17 cellular contexts compared by ENCODE assay signal in the genomic region with DNA sequence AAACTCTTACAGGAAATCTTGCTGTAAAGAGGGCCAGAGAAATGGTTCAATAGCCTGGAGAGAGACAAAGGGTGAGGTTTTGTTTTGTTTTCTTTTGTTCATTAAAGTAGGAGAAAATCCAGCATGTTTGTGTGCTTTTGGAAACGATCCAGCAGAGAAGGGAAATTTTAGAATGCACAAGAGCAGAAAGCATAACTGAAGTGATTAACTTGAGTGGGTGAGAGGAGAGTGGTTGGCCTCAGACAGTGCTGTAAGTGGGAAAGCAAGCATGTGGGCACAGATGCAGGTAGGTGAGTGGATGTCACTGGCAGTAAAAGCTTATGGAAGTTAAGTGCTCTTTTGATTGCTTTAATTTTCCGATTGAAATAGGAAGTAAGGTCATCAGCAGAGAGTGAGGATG. TPM values are rescaled to one million over a fixed set of nuclear protein-coding genes. Genes with fewer than 3 reads are reported as not detected.
DNase-seq lines count a peak whose midpoint lies in the region; ATAC-seq, FAIRE-seq and TF ChIP-seq lines count a peak whose summit lies in the region.
"Had no signal": no experiment of that assay in that cellular context is flagged by ENCODE, and none has a peak within 500 bp of the region (broad histone marks: within the 10 kb centered on the region; RNA-seq: fewer than 3 reads in every experiment).

No MANE protein-coding gene starts in this region.

- CTCF ChIA-PET in naive thymus-derived CD4-positive, alpha-beta T cell (lab: Charles Lee), result no interaction called here
- CTCF ChIA-PET in SK-N-SH (lab: Yijun Ruan, JAX), result interaction anchor here (2.0 kb wide), 1 partner anchor 50 kb away, joined by 9 read pairs; a partner anchor contains a TSS

- H3K4me1 ChIP-seq in astrocyte (ENCODE audit: insufficient read depth, low read length) (no peaks in the 10 kb centered on the region), left lung (peaks cover 0 to 5% of the 10 kb centered on the region in 2 donors), spleen (no peaks in the 10 kb centered on the region), SK-N-SH (ENCODE audit: control insufficient read depth in 1 of 2, insufficient read depth in 2 of 2, low read depth in 1 of 2, low read length in 1 of 2) (peaks cover 0 to 9% of the 10 kb centered on the region in 2 experiments; a peak in 2 of 4 replicates)
- H3K4me1 ChIP-seq in naive thymus-derived CD4-positive, alpha-beta T cell (ENCODE audit: control insufficient read depth in 2 of 2, insufficient read depth in 2 of 2, low read length in 2 of 2), result no peaks in the 10 kb centered on the region
- H3K4me1 ChIP-seq: pancreas had no signal

- POLR2A ChIA-PET in naive thymus-derived CD4-positive, alpha-beta T cell (lab: Charles Lee), result no interaction called here
- POLR2A ChIA-PET in SK-N-SH (lab: Yijun Ruan, JAX), result no interaction called here

- peaks cover 3% of the 10 kb centered on the region for H3K4me1 Mint-ChIP-seq in astrocyte (ENCODE audit: low read depth, unreplicated experiment)
- peaks cover 0 to 6% (median 0%) of the 10 kb centered on the region in 7 donors for H3K4me1 Mint-ChIP-seq in naive thymus-derived CD4-positive, alpha-beta T cell

- TF ChIP-seq CTCF in astrocyte (IDR thresholded peaks at IDR 0.05; ENCODE audit: insufficient read depth, low read depth, low read length) (no peak), left lung (IDR thresholded peaks at IDR 0.05) (no peak), spleen (IDR thresholded peaks at IDR 0.05 in 8 of 11, conservative IDR thresholded peaks at IDR 0.05 in 3 of 11) (no peak), SK-N-SH (IDR thresholded peaks at IDR 0.05) (no peak)

- no peak overlapping the region for H3K4me3 Mint-ChIP-seq in astrocyte (ENCODE audit: unreplicated experiment)
- H3K4me3 Mint-ChIP-seq in naive thymus-derived CD4-positive, alpha-beta T cell, result no peak overlapping the region

- H3K27ac ChIP-seq in astrocyte (ENCODE audit: low read depth, low read length) (no peak overlapping the region), left lung (no peak overlapping the region), spleen (no peak overlapping the region), SK-N-SH (ENCODE audit: low read depth in 2 of 2, low read length in 1 of 2) (no peak overlapping the region; a peak in 1 of 4 replicates)
- H3K27ac ChIP-seq in naive thymus-derived CD4-positive, alpha-beta T cell (ENCODE audit: low read depth, low read length), result no peak overlapping the region
- H3K27ac ChIP-seq: pancreas had no signal

- H3K27me3 ChIP-seq in astrocyte (ENCODE audit: insufficient read depth, low read length) (no peaks in the 10 kb centered on the region), left lung (no peaks in the 10 kb centered on the region), spleen (replicated peaks in 1 of 7) (no peaks in the 10 kb centered on the region), SK-N-SH (ENCODE audit: insufficient read depth) (no peaks in the 10 kb centered on the region)
- H3K27me3 ChIP-seq in naive thymus-derived CD4-positive, alpha-beta T cell (ENCODE audit: control insufficient read depth in 2 of 2, insufficient read depth in 2 of 2, low read length in 2 of 2), result no peaks in the 10 kb centered on the region
- H3K27me3 ChIP-seq: pancreas had no signal

- H2AFZ ChIP-seq in astrocyte (ENCODE audit: low read depth, low read length) (peak overlapping the region; percentile 6), SK-N-SH (ENCODE audit: low read depth) (no peak overlapping the region)

- no peaks in the 10 kb centered on the region for H3K9me2 ChIP-seq in SK-N-SH

- no peak overlapping the region for H3K4me2 ChIP-seq in astrocyte (ENCODE audit: low read length)
- no peak overlapping the region for H3K4me2 ChIP-seq in SK-N-SH

- H3K9me3 ChIP-seq in astrocyte (ENCODE audit: insufficient read depth, low read depth, low read length), result no peaks in the 10 kb centered on the region
- no peaks in the 10 kb centered on the region for H3K9me3 ChIP-seq in left lung
- no peaks in the 10 kb centered on the region for H3K9me3 ChIP-seq in spleen
- H3K9me3 ChIP-seq in naive thymus-derived CD4-positive, alpha-beta T cell (ENCODE audit: control insufficient read depth in 2 of 3, low read length in 3 of 3), result no peaks in the 10 kb centered on the region
- H3K9me3 ChIP-seq in SK-N-SH, result no peaks in the 10 kb centered on the region
- H3K9me3 ChIP-seq: pancreas had no signal

- TF ChIP-seq EP300 in SK-N-SH (IDR thresholded peaks at IDR 0.05; ENCODE audit: borderline replicate concordance in 1 of 2, low read depth in 1 of 2, low read length in 1 of 2), result no peak

- ATAC-seq in left lung, result peak; percentile 93
- no peak for ATAC-seq in naive thymus-derived CD4-positive, alpha-beta T cell
- ATAC-seq: stimulated activated naive CD8-positive, alpha-beta T cell treated with anti-CD3 and anti-CD28 coated beads, Interleukin-15, Interleukin-2, amounts not matched to agents 100 U/mL and 50 U/mL, for 24 hours had no signal

- H3K36me3 Mint-ChIP-seq in astrocyte (ENCODE audit: low read depth, unreplicated experiment), result peaks cover 4% of the 10 kb centered on the region
- H3K36me3 Mint-ChIP-seq in naive thymus-derived CD4-positive, alpha-beta T cell, result peaks cover 0 to 32% (median 15%) of the 10 kb centered on the region in 5 donors

- TF ChIP-seq POLR2A in spleen (IDR thresholded peaks at IDR 0.05), result no peak

- H3F3A ChIP-seq in SK-N-SH (replicated peaks; ENCODE audit: insufficient read depth), result no peaks in the 10 kb centered on the region

- no peaks in the 10 kb centered on the region for H4K20me1 ChIP-seq in astrocyte (ENCODE audit: insufficient read depth, low read length)
- H4K20me1 ChIP-seq in SK-N-SH (ENCODE audit: insufficient read depth), result no peaks in the 10 kb centered on the region

- H3K36me3 ChIP-seq in astrocyte (ENCODE audit: insufficient read depth, low read length), result no peaks in the 10 kb centered on the region
- H3K36me3 ChIP-seq in left lung, result peaks cover 0 to 15% of the 10 kb centered on the region in 2 donors
- H3K36me3 ChIP-seq in spleen, result peaks cover 0 to 85% (median 15%) of the 10 kb centered on the region in 6 donors
- H3K36me3 ChIP-seq in naive thymus-derived CD4-positive, alpha-beta T cell (ENCODE audit: control insufficient read depth in 2 of 3, insufficient read depth in 3 of 3, low read length in 3 of 3), result peaks cover 0 to 18% (median 0%) of the 10 kb centered on the region in 3 experiments
- peaks cover 7 to 10% of the 10 kb centered on the region in 2 experiments for H3K36me3 ChIP-seq in SK-N-SH (replicated peaks in 1 of 2; ENCODE audit: control insufficient read depth in 1 of 2, insufficient read depth in 2 of 2, low read length in 1 of 2)

- no peak for FAIRE-seq in astrocyte (lab: Jason Lieb, UNC)
- FAIRE-seq: G401.6, pancreas had no signal

- DNase-seq in DMS53 treated with DMSO at 0.1 percent for 48 hours (lab: John Stamatoyannopoulos, UW; ENCODE audit: unreplicated experiment) (peak; percentile 38), NCI-H2107 (lab: John Stamatoyannopoulos, UW) (peak; percentile 95), astrocyte (ENCODE audit: low read depth) (peak; percentile 14), left lung (peak in 1 of 2 donors; percentile 34), spleen (no peak), SKM-1 (lab: John Stamatoyannopoulos, UW; ENCODE audit: unreplicated experiment) (no peak), SK-N-SH (no peak)
- DNase-seq in naive thymus-derived CD4-positive, alpha-beta T cell, result no peak
- DNase-seq: activated CD4-positive, alpha-beta T cell treated with anti-CD3 and anti-CD28 coated beads, Interleukin-2, amount 50 U/mL, for 4 hours; activated gamma-delta T cell treated with Interleukin-2 at 50 U/mL for 16 hours; cortex of kidney; KG1; mammary epithelial cell; pancreas; stimulated activated naive CD8-positive, alpha-beta T cell treated with anti-CD3 and anti-CD28 coated beads, Interleukin-15, Interleukin-2, amounts not matched to agents 100 U/mL and 50 U/mL, for 24 hours; T-helper 1 cell had no signal

- H3K27me3 Mint-ChIP-seq in astrocyte (ENCODE audit: low read depth, unreplicated experiment), result no peaks in the 10 kb centered on the region
- no peaks in the 10 kb centered on the region for H3K27me3 Mint-ChIP-seq in naive thymus-derived CD4-positive, alpha-beta T cell

- no peaks in the 10 kb centered on the region for H3K79me2 ChIP-seq in astrocyte (ENCODE audit: insufficient read depth, low read length)
- H3K79me2 ChIP-seq in SK-N-SH (ENCODE audit: insufficient read depth), result no peaks in the 10 kb centered on the region

- TF ChIP-seq RAD21 in SK-N-SH (IDR thresholded peaks at IDR 0.05; ENCODE audit: low read length), result no peak

- peaks cover 1% of the 10 kb centered on the region for H3K9me3 Mint-ChIP-seq in astrocyte (ENCODE audit: unreplicated experiment)
- H3K9me3 Mint-ChIP-seq in naive thymus-derived CD4-positive, alpha-beta T cell, result no peaks in the 10 kb centered on the region

- intact Hi-C loops in left lung (cut with DNase I), result no loop called here
- intact Hi-C loops in spleen (cut with DNase I; ENCODE audit: low total_unique reads), result no loop called here
- intact Hi-C loops in naive thymus-derived CD4-positive, alpha-beta T cell (cut with micrococcal nuclease), result no loop called here

- H3K27ac Mint-ChIP-seq in astrocyte (ENCODE audit: unreplicated experiment), result no peak overlapping the region
- H3K27ac Mint-ChIP-seq in naive thymus-derived CD4-positive, alpha-beta T cell, result no peak overlapping the region

- 51 to 76% (median 70%) methylated on average over 2 of the region's 2 CpGs for WGBS in spleen, 5 donors
- WGBS in SK-N-SH (ENCODE audit: low lambda C conversion rate), result 68% methylated on average over 2 of the region's 2 CpGs

- no peak overlapping the region for H3K4me3 ChIP-seq in astrocyte (ENCODE audit: insufficient read depth, low read depth, low read length)
- no peak overlapping the region for H3K4me3 ChIP-seq in left lung
- no peak overlapping the region for H3K4me3 ChIP-seq in spleen
- H3K4me3 ChIP-seq in naive thymus-derived CD4-positive, alpha-beta T cell (ENCODE audit: low read length), result no peak overlapping the region
- no peak overlapping the region for H3K4me3 ChIP-seq in SK-N-SH (ENCODE audit: low read depth in 2 of 2, low read length in 1 of 2)
- H3K4me3 ChIP-seq: pancreas had no signal

- H3K9ac ChIP-seq in astrocyte (ENCODE audit: low read length), result no peak overlapping the region
- no peak overlapping the region for H3K9ac ChIP-seq in SK-N-SH

RNA-seq across cellular contexts. Expression of a gene that starts 50.2 kb away (rescaled TPM):
- total RNA-seq in astrocyte, result 5.3 and 7.1 TPM in 2 replicates
- 10 to 100 TPM; 16.4 to 16.6 TPM for total RNA-seq in left lung
- 10 to 100 TPM; 17.1 to 21.1 (median 17.8) TPM for total RNA-seq in spleen
- 1 to 10 TPM; 3.3 to 5.4 (median 4.5) TPM for polyA plus RNA-seq in spleen
- total RNA-seq in naive thymus-derived CD4-positive, alpha-beta T cell, result 10 to 100 TPM in 3 of 5 experiments, 1 to 10 TPM in 2; 7.8 to 15.9 (median 10.9) TPM
- polyA plus RNA-seq in naive thymus-derived CD4-positive, alpha-beta T cell, result under 1 TPM; 0.72 to 0.76 TPM
- 2.9 and 3.1 TPM in 2 replicates for polyA plus RNA-seq in SK-N-SH (2012; rRNA removed)
- polyA plus RNA-seq in SK-N-SH (2012; cell fraction: cytosol; rRNA removed), result 4.0 and 4.1 TPM in 2 replicates
- 1.7 and 3.2 TPM in 2 replicates for polyA plus RNA-seq in SK-N-SH (2012; cell fraction: nucleus; rRNA removed)

RNA-seq across cellular contexts. Expression of a gene that starts 50.8 kb away (rescaled TPM):
- total RNA-seq in astrocyte (2.2 and 2.5 TPM in 2 replicates), left lung (1 to 10 TPM; 7.0 to 7.6 TPM), spleen (10 to 100 TPM in 6 of 7 donors, 1 to 10 TPM in 1; 7.3 to 16.5 (median 11.5) TPM)
- polyA plus RNA-seq in spleen (10 to 100 TPM in 2 of 3 donors, 1 to 10 TPM in 1; 9.2 to 11.2 (median 10.9) TPM), SK-N-SH (2012; rRNA removed) (0.03 TPM in 2 replicates)
- 10 to 100 TPM in 4 of 5 experiments, 1 to 10 TPM in 1; 5.8 to 17.3 (median 13.5) TPM for total RNA-seq in naive thymus-derived CD4-positive, alpha-beta T cell
- polyA plus RNA-seq in naive thymus-derived CD4-positive, alpha-beta T cell, result 10 to 100 TPM; 16.5 to 22.2 TPM
- polyA plus RNA-seq in SK-N-SH (2012; cell fraction: cytosol; rRNA removed), result 0.07 and 0.09 TPM in 2 replicates
- polyA plus RNA-seq in SK-N-SH (2012; cell fraction: nucleus; rRNA removed), result not detected in 2 replicates

Comparison
In these comparisons a context has a peak if more than half of its experiments do, and no peak if none do; other contexts are left out.
1. DNase-seq: peak in DMS53 treated with DMSO at 0.1 percent for 48 hours (single experiment), NCI-H2107 (single experiment) and astrocyte (single experiment); none in spleen (single experiment), naive thymus-derived CD4-positive, alpha-beta T cell (0 of 9), SKM-1 (single experiment) and SK-N-SH (single experiment).